ENCODE assay signal across 17 cellular contexts in the genomic region with DNA sequence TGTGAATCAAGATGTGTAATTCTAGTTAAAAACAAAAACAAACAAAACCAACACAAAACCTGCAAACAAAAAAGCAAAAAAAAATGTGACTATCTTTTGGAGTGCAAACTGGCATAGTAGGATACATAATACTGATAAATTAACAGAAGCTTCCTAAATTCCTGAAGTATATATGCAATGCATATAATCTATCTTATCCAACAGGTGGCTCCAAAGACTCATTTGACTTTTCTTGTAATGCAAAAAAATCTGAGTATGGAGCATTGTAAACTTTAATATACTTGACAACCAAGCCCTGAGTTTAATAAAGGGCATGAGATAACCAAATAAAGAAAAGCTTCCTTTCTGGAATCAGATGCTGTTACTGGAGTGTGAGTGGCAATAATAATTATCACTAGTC.
DNase-seq lines count a peak whose midpoint lies in the region; ATAC-seq, FAIRE-seq and TF ChIP-seq lines count a peak whose summit lies in the region.
"Had no signal": no experiment of that assay in that cellular context is flagged by ENCODE, and none has a peak within 500 bp of the region (broad histone marks: within the 10 kb centered on the region; RNA-seq: fewer than 3 reads in every experiment).

No MANE protein-coding gene starts in this region.

- H3K79me2 ChIP-seq in Karpas-422 (ENCODE audit: low read length), result no peaks in the 10 kb centered on the region

- no peak overlapping the region for H3K4me2 ChIP-seq in Karpas-422 (ENCODE audit: low read depth, low read length, poor library complexity, severe bottlenecking)

- H3K36me3 Mint-ChIP-seq in activated CD4-positive, alpha-beta memory T cell treated with anti-CD3 and anti-CD28 coated beads for 36 hours, result no peaks in the 10 kb centered on the region
- H3K36me3 Mint-ChIP-seq: naive thymus-derived CD4-positive, alpha-beta T cell had no signal

- POLR2A ChIA-PET in activated CD4-positive, alpha-beta memory T cell treated with anti-CD3 and anti-CD28 coated beads for 36 hours (lab: Charles Lee), result no interaction called here

- H4K20me1 ChIP-seq in Karpas-422 (ENCODE audit: insufficient read depth, low read depth, low read length), result no peaks in the 10 kb centered on the region

- H3K27ac ChIP-seq in Karpas-422 (ENCODE audit: low read length) (no peak overlapping the region), left lung (no peak overlapping the region)
- H3K27ac ChIP-seq: SJCRH30, tibial artery had no signal

- H3K4me3 ChIP-seq in Karpas-422 (ENCODE audit: low read length) (no peak overlapping the region), left lung (no peak overlapping the region)
- H3K4me3 ChIP-seq: SJCRH30, tibial artery had no signal

- H3K9me2 ChIP-seq in Karpas-422 (replicated peaks; ENCODE audit: insufficient read depth, low read length), result no peaks in the 10 kb centered on the region

- no peaks in the 10 kb centered on the region for H3K4me1 Mint-ChIP-seq in activated CD4-positive, alpha-beta memory T cell treated with anti-CD3 and anti-CD28 coated beads for 36 hours (ENCODE audit: low read depth)
- H3K4me1 Mint-ChIP-seq: naive thymus-derived CD4-positive, alpha-beta T cell had no signal

- peaks cover 5% of the 10 kb centered on the region; the same call in 1 of the 2 replicates for H3K9me3 ChIP-seq in Karpas-422 (ENCODE audit: low read length)
- H3K9me3 ChIP-seq in left lung, result no peaks in the 10 kb centered on the region
- H3K9me3 ChIP-seq: SJCRH30, tibial artery had no signal

- H3K4me1 ChIP-seq in Karpas-422 (ENCODE audit: low read length) (no peaks in the 10 kb centered on the region), left lung (no peaks in the 10 kb centered on the region)
- H3K4me1 ChIP-seq: tibial artery had no signal

- H2AFZ ChIP-seq in Karpas-422 (ENCODE audit: low read length), result peak overlapping the region; percentile 89

- no peak overlapping the region for H3K9ac ChIP-seq in Karpas-422 (ENCODE audit: low read length)

- CTCF ChIA-PET in activated CD4-positive, alpha-beta memory T cell treated with anti-CD3 and anti-CD28 coated beads for 36 hours (lab: Charles Lee), result no interaction called here

- H3K27me3 Mint-ChIP-seq in activated CD4-positive, alpha-beta memory T cell treated with anti-CD3 and anti-CD28 coated beads for 36 hours, result no peaks in the 10 kb centered on the region
- H3K27me3 Mint-ChIP-seq: CD4-positive, alpha-beta T cell; naive thymus-derived CD4-positive, alpha-beta T cell had no signal

- no peak overlapping the region for H3K4me3 Mint-ChIP-seq in activated CD4-positive, alpha-beta memory T cell treated with anti-CD3 and anti-CD28 coated beads for 36 hours
- H3K4me3 Mint-ChIP-seq: CD4-positive, alpha-beta T cell; naive thymus-derived CD4-positive, alpha-beta T cell had no signal

- no peak for FAIRE-seq in D721Med (lab: Jason Lieb, UNC)

- peaks cover 13% of the 10 kb centered on the region for H3K9me3 Mint-ChIP-seq in activated CD4-positive, alpha-beta memory T cell treated with anti-CD3 and anti-CD28 coated beads for 36 hours

- TF ChIP-seq CTCF in D721Med (IDR thresholded peaks at IDR 0.05; ENCODE audit: insufficient read depth, missing control alignments) (peak; percentile 8), left lung (IDR thresholded peaks at IDR 0.05) (no peak)

- H3K27me3 ChIP-seq in Karpas-422 (ENCODE audit: low read length), result no peaks in the 10 kb centered on the region
- no peaks in the 10 kb centered on the region for H3K27me3 ChIP-seq in left lung
- H3K27me3 ChIP-seq: SJCRH30, tibial artery had no signal

- DNase-seq in D721Med (ENCODE audit: insufficient read length, low spot score) (no peak), Karpas-422 (peak; percentile 73), OCI-M1 (lab: John Stamatoyannopoulos, UW) (peak; percentile 35), left lung (no peak), medulla oblongata (ENCODE audit: extremely low spot score) (no peak)
- no peak for DNase-seq in activated CD4-positive, alpha-beta memory T cell treated with anti-CD3 and anti-CD28 coated beads for 36 hours
- DNase-seq: activated gamma-delta T cell; anterior cingulate cortex; CD4-positive, alpha-beta T cell; cortex of kidney; left ventricle myocardium superior; MV-4-11; naive thymus-derived CD4-positive, alpha-beta T cell; NCI-H774; tibial artery had no signal

- H3K36me3 ChIP-seq in Karpas-422 (ENCODE audit: insufficient read depth, low read length), result no peaks in the 10 kb centered on the region
- no peaks in the 10 kb centered on the region for H3K36me3 ChIP-seq in left lung
- H3K36me3 ChIP-seq: SJCRH30, tibial artery had no signal

- ATAC-seq in left lung, result peak; percentile 32
- no peak for ATAC-seq in GM21423 (IDR thresholded peaks at IDR 0.05; ENCODE audit: unreplicated experiment)
- ATAC-seq: left ventricle myocardium superior; naive thymus-derived CD4-positive, alpha-beta T cell had no signal

- H3K27ac Mint-ChIP-seq in activated CD4-positive, alpha-beta memory T cell treated with anti-CD3 and anti-CD28 coated beads for 36 hours, result no peak overlapping the region
- H3K27ac Mint-ChIP-seq: CD4-positive, alpha-beta T cell; naive thymus-derived CD4-positive, alpha-beta T cell had no signal

- intact Hi-C loops in left lung (cut with DNase I), result no loop called here
- intact Hi-C loops in activated CD4-positive, alpha-beta memory T cell treated with anti-CD3 and anti-CD28 coated beads for 36 hours (cut with micrococcal nuclease), result no loop called here

Comparison
In these comparisons a context has a peak if more than half of its experiments do, and no peak if none do; other contexts are left out.
1. DNase-seq: peak in Karpas-422 (single experiment) and OCI-M1 (single experiment); none in D721Med (single experiment), left lung (0 of 2), medulla oblongata (single experiment) and activated CD4-positive, alpha-beta memory T cell treated with anti-CD3 and anti-CD28 coated beads for 36 hours (single experiment).